In genomic region chr4:89469930-89470375, GRCh38 we compare ENCODE assay signal across 9 cellular contexts.
DNase-seq lines count a peak whose midpoint lies in the region; ATAC-seq, FAIRE-seq and TF ChIP-seq lines count a peak whose summit lies in the region.
"Had no signal": no experiment of that assay in that cellular context is flagged by ENCODE, and none has a peak within 500 bp of the region (broad histone marks: within the 10 kb centered on the region; RNA-seq: fewer than 3 reads in every experiment).

No MANE protein-coding gene starts in this region.

- WGBS in H1 (ENCODE audit: extremely low coverage in 1 of 2, insufficient coverage in 1 of 2, insufficient read length in 1 of 2, insufficient replicate concordance in 2 of 2, low coverage in 1 of 2, low lambda C conversion rate in 2 of 2, missing lambda C conversion rate in 1 of 2), 2 experiments = 86% methylated on average over 5 of the region's 5 CpGs; no CpG with 5 or more reads in 1 of the 2 experiments

- no peak for FAIRE-seq in H1 (lab: Jason Lieb, UNC)

- no peak overlapping the region for H2BK20ac ChIP-seq in H1 (ENCODE audit: low read length)

- TF ChIP-seq CTCF in RWPE1 (conservative IDR thresholded peaks at IDR 0.05; ENCODE audit: low read depth) (no peak), H1 (IDR thresholded peaks at IDR 0.05; ENCODE audit: control extremely low read depth in 1 of 3, insufficient read depth in 1 of 3, low read depth in 1 of 3, low read length in 3 of 3) (no peak)

- no peak overlapping the region for H2BK5ac ChIP-seq in H1 (ENCODE audit: low read depth, low read length)

- H3K4me3 ChIP-seq in H1 (ENCODE audit: extremely low read depth in 1 of 4, insufficient read depth in 2 of 4, low read depth in 3 of 4, low read length in 4 of 4) = no peak overlapping the region

- no peak overlapping the region for H2AK5ac ChIP-seq in H1 (ENCODE audit: low read depth, low read length)

- peaks cover 14% of the 10 kb centered on the region for H3K4me1 Mint-ChIP-seq in activated CD8-positive, alpha-beta memory T cell treated with anti-CD3 and anti-CD28 coated beads, Interleukin-2, amount 10 ng/mL, durations not matched to agents 7 days and 5 days

- no peak overlapping the region for H3K14ac ChIP-seq in H1 (ENCODE audit: insufficient read length)

- H3K27ac ChIP-seq in RWPE1 = no peak overlapping the region
- H3K27ac ChIP-seq in H1 (ENCODE audit: low read depth, low read length) = no peak overlapping the region
- H3K27ac ChIP-seq: C4-2B had no signal

- no peak for TF ChIP-seq RAD21 in H1 (IDR thresholded peaks at IDR 0.05 in 1 of 2, conservative IDR thresholded peaks at IDR 0.05 in 1 of 2; ENCODE audit: low read depth in 2 of 2, low read length in 2 of 2)

- H3K4me2 ChIP-seq in H1 (ENCODE audit: insufficient read depth in 1 of 2, low read depth in 2 of 2, low read length in 2 of 2) = no peak overlapping the region

- H3K4me1 ChIP-seq in H1 (replicated peaks in 1 of 4; ENCODE audit: control insufficient read depth in 3 of 4, insufficient read depth in 4 of 4, low read length in 3 of 4) = no peaks in the 10 kb centered on the region

- no peaks in the 10 kb centered on the region for H4K20me1 ChIP-seq in H1 (replicated peaks in 1 of 2; ENCODE audit: control insufficient read depth in 1 of 2, insufficient read depth in 2 of 2, low read length in 2 of 2)

- no peak overlapping the region for H2BK12ac ChIP-seq in H1 (ENCODE audit: low read depth, low read length)

- no peaks in the 10 kb centered on the region for H3K79me2 ChIP-seq in H1 (ENCODE audit: control insufficient read depth in 1 of 2, insufficient read depth in 2 of 2, low read length in 2 of 2)

- no peaks in the 10 kb centered on the region for H3K79me1 ChIP-seq in H1 (ENCODE audit: low read depth, low read length)

- DNase-seq in activated CD8-positive, alpha-beta memory T cell treated with anti-CD3 and anti-CD28 coated beads, Interleukin-2, amount 10 ng/mL, durations not matched to agents 7 days and 5 days = peak; percentile 56
- DNase-seq in activated CD8-positive, alpha-beta memory T cell treated with anti-CD3 and anti-CD28 coated beads, Interleukin-2, amount 50 U/mL, for 4 hours = no peak
- DNase-seq in RWPE1 (ENCODE audit: low spot score) = peak; percentile 35
- DNase-seq in H1 (ENCODE audit: low read depth in 1 of 2, low spot score in 2 of 2) = no peak
- no peak for DNase-seq in sciatic nerve (ENCODE audit: low spot score)
- DNase-seq in NCI-H1930 (lab: John Stamatoyannopoulos, UW) = no peak

- CTCF ChIA-PET in activated CD8-positive, alpha-beta memory T cell treated with anti-CD3 and anti-CD28 coated beads, Interleukin-2, amount 10 ng/mL, durations not matched to agents 7 days and 5 days (lab: Charles Lee) = no interaction called here
- CTCF ChIA-PET in RWPE1 (lab: Yijun Ruan, JAX) = interaction anchor here (0.6 to 0.9 kb wide), 2 partner anchors 403 to 444 kb away, joined by 5 read pairs; no protein-coding TSS in a partner anchor
- CTCF ChIA-PET in H1 (lab: Charles Lee; ENCODE audit: partially characterized antibody) = interaction anchor here (1.3 to 1.9 kb wide), 2 partner anchors 11 to 31 kb away, joined by 3 to 5 read pairs; no protein-coding TSS in a partner anchor

- intact Hi-C loops in sciatic nerve (cut with DNase I) = no loop called here

- no peak overlapping the region for H3K23ac ChIP-seq in H1 (ENCODE audit: insufficient read length)

- H3K18ac ChIP-seq in H1 (ENCODE audit: extremely low read depth, low read length) = no peak overlapping the region

- H2BK120ac ChIP-seq in H1 (replicated peaks; ENCODE audit: low read depth, low read length) = no peak overlapping the region

- H3K56ac ChIP-seq in H1 (replicated peaks; ENCODE audit: insufficient read length, low read depth, low read length) = no peak overlapping the region

- POLR2A ChIA-PET in RWPE1 (lab: Yijun Ruan, JAX; ENCODE audit: low non-redundant PET) = no interaction called here
- POLR2A ChIA-PET in H1 (lab: Charles Lee; ENCODE audit: partially characterized antibody) = no interaction called here

- H4K91ac ChIP-seq in H1 (replicated peaks; ENCODE audit: insufficient read length, low read length) = no peak overlapping the region

- H4K8ac ChIP-seq in H1 (ENCODE audit: extremely low read depth, insufficient read depth, low read length) = no peak overlapping the region

- no peak overlapping the region for H3K9ac ChIP-seq in H1 (replicated peaks in 1 of 4; ENCODE audit: extremely low read depth in 1 of 4, low read depth in 3 of 4, low read length in 3 of 4)

- peaks cover 10% of the 10 kb centered on the region for H3K27me3 Mint-ChIP-seq in activated CD8-positive, alpha-beta memory T cell treated with anti-CD3 and anti-CD28 coated beads, Interleukin-2, amount 10 ng/mL, durations not matched to agents 7 days and 5 days

- H3K23me2 ChIP-seq in H1 (ENCODE audit: low read depth, low read length) = no peaks in the 10 kb centered on the region

- peak; percentile 96 for ATAC-seq in activated CD8-positive, alpha-beta memory T cell treated with anti-CD3 and anti-CD28 coated beads, Interleukin-2, amount 10 ng/mL, durations not matched to agents 7 days and 5 days
- ATAC-seq in HG02970 (IDR thresholded peaks at IDR 0.05; ENCODE audit: low FRiP score, unreplicated experiment) (peak; percentile 60), sciatic nerve (peak; percentile 76), GM19455 (IDR thresholded peaks at IDR 0.05; ENCODE audit: unreplicated experiment) (no peak)

- H2AFZ ChIP-seq in H1 (ENCODE audit: low read length) = no peak overlapping the region

- no peak for TF ChIP-seq POLR2A in H1 (IDR thresholded peaks at IDR 0.05; ENCODE audit: control extremely low read depth in 1 of 2, low read depth in 2 of 2, low read length in 2 of 2)

- no peaks in the 10 kb centered on the region for H3K27me3 ChIP-seq in H1 (replicated peaks in 1 of 4; ENCODE audit: control insufficient read depth in 3 of 4, extremely low read depth in 1 of 4, insufficient read depth in 3 of 4, low read length in 3 of 4)

- H4K5ac ChIP-seq in H1 (ENCODE audit: insufficient read length, low read depth, low read length) = no peak overlapping the region

- peak overlapping the region; percentile 30 for H3K27ac Mint-ChIP-seq in activated CD8-positive, alpha-beta memory T cell treated with anti-CD3 and anti-CD28 coated beads, Interleukin-2, amount 10 ng/mL, durations not matched to agents 7 days and 5 days

- H3K4me3 Mint-ChIP-seq in activated CD8-positive, alpha-beta memory T cell treated with anti-CD3 and anti-CD28 coated beads, Interleukin-2, amount 10 ng/mL, durations not matched to agents 7 days and 5 days = peak overlapping the region; percentile 9

- H2BK15ac ChIP-seq in H1 (ENCODE audit: low read length) = no peak overlapping the region

- peak overlapping the region; percentile 4 for H3K4ac ChIP-seq in H1 (replicated peaks; ENCODE audit: insufficient read length, low read depth, low read length)

- no peaks in the 10 kb centered on the region for H3K9me3 Mint-ChIP-seq in activated CD8-positive, alpha-beta memory T cell treated with anti-CD3 and anti-CD28 coated beads, Interleukin-2, amount 10 ng/mL, durations not matched to agents 7 days and 5 days (ENCODE audit: low read depth)

- H3K36me3 ChIP-seq in H1 (ENCODE audit: control insufficient read depth in 2 of 4, insufficient read depth in 4 of 4, low read length in 3 of 4) = no peaks in the 10 kb centered on the region; a peak in 1 of 8 replicates

- peaks cover 5% of the 10 kb centered on the region for H3K36me3 Mint-ChIP-seq in activated CD8-positive, alpha-beta memory T cell treated with anti-CD3 and anti-CD28 coated beads, Interleukin-2, amount 10 ng/mL, durations not matched to agents 7 days and 5 days

- no peaks in the 10 kb centered on the region for H3K9me3 ChIP-seq in H1 (ENCODE audit: insufficient read depth in 2 of 2, low read depth in 1 of 2, low read length in 1 of 2)

- no peak for TF ChIP-seq EP300 in H1 (IDR thresholded peaks at IDR 0.05; ENCODE audit: borderline replicate concordance in 1 of 2, low read depth in 2 of 2, low read length in 2 of 2)

TF ChIP-seq in H1, 55 proteins besides CTCF, POLR2A, EP300 and RAD21:
- TF ChIP-seq RNF2 (IDR thresholded peaks at IDR 0.05; ENCODE audit: borderline replicate concordance, low read depth, low read length, missing control alignments, poor library complexity, severe bottlenecking) (no peak), TAF7 (optimal IDR thresholded peaks at IDR 0.05; ENCODE audit: borderline replicate concordance, low read depth, low read length) (no peak), EGR1 (IDR thresholded peaks at IDR 0.05; ENCODE audit: borderline replicate concordance, low read depth, low read length) (no peak), CHD2 (IDR thresholded peaks at IDR 0.05; ENCODE audit: low read length) (no peak), SIN3A (conservative IDR thresholded peaks at IDR 0.05 in 1 of 2, IDR thresholded peaks at IDR 0.05 in 1 of 2; ENCODE audit: low read depth in 1 of 2, low read length in 2 of 2) (no peak), CBX5 (IDR thresholded peaks at IDR 0.05; ENCODE audit: low read depth, low read length) (no peak), TAF1 (IDR thresholded peaks at IDR 0.05; ENCODE audit: low read depth, low read length) (no peak), BACH1 (IDR thresholded peaks at IDR 0.05; ENCODE audit: low read length) (no peak), KDM4A (IDR thresholded peaks at IDR 0.05; ENCODE audit: low read depth, low read length, severe bottlenecking) (no peak), RFX5 (IDR thresholded peaks at IDR 0.05; ENCODE audit: borderline replicate concordance, low read depth, low read length) (no peak), SP2 (IDR thresholded peaks at IDR 0.05; ENCODE audit: low read length) (no peak), ATF3 (IDR thresholded peaks at IDR 0.05; ENCODE audit: insufficient read depth, low read depth, low read length) (no peak), JUN (IDR thresholded peaks at IDR 0.05; ENCODE audit: low read depth, low read length) (no peak), HDAC6 (IDR thresholded peaks at IDR 0.05; ENCODE audit: low read depth, low read length) (no peak), SP4 (IDR thresholded peaks at IDR 0.05; ENCODE audit: low read length) (no peak), HDAC2 (IDR thresholded peaks at IDR 0.05; ENCODE audit: borderline replicate concordance in 1 of 2, low read depth in 2 of 2, low read length in 2 of 2) (no peak), EZH2 (IDR thresholded peaks at IDR 0.05; ENCODE audit: low read depth, low read length, severe bottlenecking) (no peak), JUND (IDR thresholded peaks at IDR 0.05; ENCODE audit: low read length) (no peak)

Comparison
In these comparisons a context has a peak if more than half of its experiments do, and no peak if none do; other contexts are left out.
1. DNase-seq: peak in activated CD8-positive, alpha-beta memory T cell treated with anti-CD3 and anti-CD28 coated beads, Interleukin-2, amount 10 ng/mL, durations not matched to agents 7 days and 5 days (single experiment) and RWPE1 (single experiment); none in activated CD8-positive, alpha-beta memory T cell treated with anti-CD3 and anti-CD28 coated beads, Interleukin-2, amount 50 U/mL, for 4 hours (single experiment), H1 (0 of 2), sciatic nerve (single experiment) and NCI-H1930 (0 of 2).